ENCODE assay signal across 8 cellular contexts in the genomic region with DNA sequence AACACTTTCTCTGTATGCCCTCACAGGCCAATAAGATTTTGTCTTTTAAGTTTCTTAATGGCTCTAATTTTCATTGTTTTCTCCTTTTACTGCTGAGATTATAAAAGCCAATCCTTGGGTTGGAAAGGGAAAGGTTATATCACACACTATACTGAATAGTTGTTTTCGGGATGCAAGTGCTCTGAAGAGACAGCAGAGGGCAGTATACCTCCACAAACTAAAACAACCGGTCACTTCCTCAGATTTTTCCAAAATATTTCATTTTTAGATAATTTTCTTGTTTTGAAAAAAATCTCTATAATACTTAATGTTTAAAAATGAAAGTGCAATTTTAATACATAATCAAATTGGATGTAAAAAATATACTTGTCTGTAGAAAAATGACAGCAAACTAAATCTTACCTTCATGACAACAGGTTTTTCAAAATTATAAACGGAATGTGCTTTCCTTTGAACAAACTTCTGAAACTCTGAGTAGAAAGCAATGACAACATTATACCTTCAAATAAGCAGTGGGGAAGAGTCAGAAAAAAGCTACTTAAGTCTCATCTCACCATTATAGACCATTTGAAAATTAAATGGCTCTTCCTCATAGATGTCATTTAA.
DNase-seq lines count a peak whose midpoint lies in the region; ATAC-seq and TF ChIP-seq lines count a peak whose summit lies in the region.

No MANE protein-coding gene starts in this region.

- H3K27ac ChIP-seq in A673 (ENCODE audit: low read depth, low read length, poor library complexity, severe bottlenecking) = no peak overlapping the region
- no peak overlapping the region for H3K27ac ChIP-seq in psoas muscle

- H3K36me3 ChIP-seq in A673 (ENCODE audit: insufficient read depth, low read length, poor library complexity, severe bottlenecking) = peaks cover 30% of the 10 kb centered on the region
- H3K36me3 ChIP-seq in psoas muscle (ENCODE audit: insufficient read depth in 1 of 2, low read depth in 1 of 2) = peaks cover under 1 to 80% of the 10 kb centered on the region in 2 donors

- H3K9me3 ChIP-seq in A673 (ENCODE audit: low read depth, low read length, poor library complexity, severe bottlenecking) = no peaks in the 10 kb centered on the region
- no peaks in the 10 kb centered on the region for H3K9me3 ChIP-seq in psoas muscle

- peak; percentile 88 for TF ChIP-seq CTCF in A673 (conservative IDR thresholded peaks at IDR 0.05; ENCODE audit: low read depth, low read length)
- peak; percentile 68 for TF ChIP-seq CTCF in GM12865 (IDR thresholded peaks at IDR 0.05; ENCODE audit: insufficient read depth, low read depth, low read length, missing control alignments)
- peak; percentile 85 for TF ChIP-seq CTCF in foreskin fibroblast (IDR thresholded peaks at IDR 0.05; ENCODE audit: low read depth, low read length)
- peak; percentile 85 for TF ChIP-seq CTCF in psoas muscle (IDR thresholded peaks at IDR 0.05)

- peak; percentile 69 for ATAC-seq in HG03575 (IDR thresholded peaks at IDR 0.05; ENCODE audit: extremely low read depth, insufficient number of reproducible peaks, low FRiP score, unreplicated experiment)
- ATAC-seq in psoas muscle = peak in 3 of 4 donors; percentile 52 to 88 (median 75)

- DNase-seq in A673 (ENCODE audit: low spot score) (peak; percentile 52), GM12865 (ENCODE audit: low read depth) (peak; percentile 21), SKM-1 (lab: John Stamatoyannopoulos, UW; ENCODE audit: unreplicated experiment) (peak; percentile 24), foreskin fibroblast (peak; percentile 7 to 52), psoas muscle (no peak), islet precursor cell (no peak)
- DNase-seq in activated CD4-positive, alpha-beta T cell treated with anti-CD3 and anti-CD28 coated beads for 1 hour = no peak

- intact Hi-C loops in A673 (cut with micrococcal nuclease; ENCODE audit: unreplicated experiment) (loop anchor here (1.0 to 5.0 kb wide), 3 partner anchors 263 to 1054 kb away; no protein-coding TSS in a partner anchor), psoas muscle (cut with DNase I) (loop anchor here (5.0 kb wide), 2 partner anchors 574 to 1054 kb away; no protein-coding TSS in a partner anchor)

- H3K27me3 ChIP-seq in A673 (replicated peaks; ENCODE audit: insufficient read depth, low read depth, low read length, poor library complexity) (no peaks in the 10 kb centered on the region), psoas muscle (ENCODE audit: insufficient read depth in 3 of 3, low read length in 2 of 3) (no peaks in the 10 kb centered on the region)

- H3K4me3 ChIP-seq in A673 (ENCODE audit: low read depth, low read length, poor library complexity, severe bottlenecking) (no peak overlapping the region), GM12865 (ENCODE audit: low read depth, low read length) (no peak overlapping the region), foreskin fibroblast (ENCODE audit: low read depth in 1 of 2, low read length in 2 of 2) (no peak overlapping the region), psoas muscle (no peak overlapping the region)

- WGBS in psoas muscle, 3 donors = 39 to 46% (median 43%) methylated on average over 3 of the region's 3 CpGs

- POLR2A ChIA-PET in A673 (lab: Charles Lee; ENCODE audit: low non-redundant PET) = no interaction called here

- no peaks in the 10 kb centered on the region for H3K4me1 ChIP-seq in A673 (ENCODE audit: insufficient read depth, low read length, poor library complexity, severe bottlenecking)
- no peaks in the 10 kb centered on the region for H3K4me1 ChIP-seq in psoas muscle

- BruUV-seq in A673 (replicated peaks; lab: Mats Ljungman, UMichigan) = no TSS peak

- CTCF ChIA-PET in A673 (lab: Charles Lee) = no interaction called here

Comparison
In these comparisons a context has a peak if more than half of its experiments do, and no peak if none do; other contexts are left out.
1. DNase-seq: peak in A673 (single experiment), GM12865 (single experiment), SKM-1 (single experiment) and foreskin fibroblast (2 of 2); none in psoas muscle (0 of 2), activated CD4-positive, alpha-beta T cell treated with anti-CD3 and anti-CD28 coated beads for 1 hour (single experiment) and islet precursor cell (single experiment).
2. Peak in every context shown above with its lines, with median percentiles within 50 percentile points of each other: CTCF ChIP-seq.